In the genomic region with DNA sequence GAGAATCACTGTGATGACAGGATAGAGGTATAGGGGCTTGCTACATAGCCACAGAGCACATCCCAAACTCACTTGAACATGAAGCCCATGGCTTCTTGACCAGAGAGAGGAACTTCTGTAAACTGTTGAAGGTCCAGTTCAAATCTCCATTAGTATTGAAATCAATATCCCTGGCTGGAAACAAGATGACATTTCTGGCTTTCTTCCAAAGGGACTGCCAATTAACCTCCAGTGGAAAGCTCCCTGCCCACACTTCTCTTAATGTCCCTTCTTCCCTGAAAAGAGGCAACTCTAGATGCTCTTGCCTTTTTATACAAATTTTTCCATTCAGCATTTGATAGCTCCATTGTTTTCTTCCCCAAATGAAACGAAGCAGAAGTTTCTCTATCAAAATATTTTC, we compare ENCODE assay signal across 21 cellular contexts.
DNase-seq lines count a peak whose midpoint lies in the region; ATAC-seq and TF ChIP-seq lines count a peak whose summit lies in the region.
"Had no signal": no experiment of that assay in that cellular context is flagged by ENCODE, and none has a peak within 500 bp of the region (broad histone marks: within the 10 kb centered on the region; RNA-seq: fewer than 3 reads in every experiment).

No MANE protein-coding gene starts in this region.

- H3K4me3 ChIP-seq in heart left ventricle, result no peak overlapping the region
- H3K4me3 ChIP-seq in gastroesophageal sphincter, result no peak overlapping the region
- H3K4me3 ChIP-seq in gastrocnemius medialis, result no peak overlapping the region
- H3K4me3 ChIP-seq: GM23248, Peyer's patch, SJSA1 had no signal

- 31 to 46% (median 41%) methylated on average over 1 of the region's 1 CpG for WGBS in heart left ventricle, 4 donors
- 29% methylated on average over 1 of the region's 1 CpG; no CpG with 5 or more reads in 1 of the 2 donors for WGBS in gastroesophageal sphincter (ENCODE audit: low coverage in 1 of 2), 2 donors

- intact Hi-C loops in heart left ventricle (cut with DNase I) (loop anchor here in 1 of 10 donors (5.0 to 10.0 kb wide), 2 partner anchors 65 to 313 kb away; no protein-coding TSS in a partner anchor), cardiac septum (cut with DNase I) (no loop called here), gastrocnemius medialis (cut with DNase I; ENCODE audit: low total_unique reads) (loop anchor here (5.0 kb wide), 1 partner anchor 65 kb away; no protein-coding TSS in a partner anchor)

- H3K36me3 ChIP-seq in heart left ventricle (no peaks in the 10 kb centered on the region), gastroesophageal sphincter (no peaks in the 10 kb centered on the region), gastrocnemius medialis (no peaks in the 10 kb centered on the region)
- H3K36me3 ChIP-seq: Peyer's patch, SJSA1 had no signal

- TF ChIP-seq CTCF in heart left ventricle (IDR thresholded peaks at IDR 0.05) (no peak), gastroesophageal sphincter (IDR thresholded peaks at IDR 0.05) (no peak), gastrocnemius medialis (IDR thresholded peaks at IDR 0.05 in 4 of 5, conservative IDR thresholded peaks at IDR 0.05 in 1 of 5) (no peak)

- no peak for TF ChIP-seq EP300 in gastroesophageal sphincter (IDR thresholded peaks at IDR 0.05)

- H3K27me3 ChIP-seq in heart left ventricle, result no peaks in the 10 kb centered on the region
- no peaks in the 10 kb centered on the region for H3K27me3 ChIP-seq in gastroesophageal sphincter
- no peaks in the 10 kb centered on the region for H3K27me3 ChIP-seq in gastrocnemius medialis
- H3K27me3 ChIP-seq: Peyer's patch, SJSA1 had no signal

- DNase-seq in DMS 273 (lab: John Stamatoyannopoulos, UW; ENCODE audit: unreplicated experiment), result peak; percentile 16
- no peak for DNase-seq in DMS 273 treated with DMSO at 0.1 percent for 48 hours (lab: John Stamatoyannopoulos, UW)
- DNase-seq in heart left ventricle, result no peak
- no peak for DNase-seq in cardiac septum (ENCODE audit: low spot score)
- no peak for DNase-seq in gastrocnemius medialis
- DNase-seq in ureter (ENCODE audit: low spot score), result no peak
- DNase-seq: Caco-2; HCEC 1CT; Kasumi-1; MM.1S; NCI-H1930; NCI-H2171; NCI-H446 treated with DMSO at 0.1 percent for 48 hours; NCI-H69; NK-92 treated with Interleukin-12 subunit alpha and Interleukin-12 subunit beta, amount 100 ng/mL, for 24 hours; Peyer's patch had no signal

- TF ChIP-seq POLR2A in heart left ventricle (IDR thresholded peaks at IDR 0.05) (no peak), gastroesophageal sphincter (IDR thresholded peaks at IDR 0.05) (no peak), gastrocnemius medialis (IDR thresholded peaks at IDR 0.05) (no peak)

- no peak for ATAC-seq in heart left ventricle
- no peak for ATAC-seq in gastroesophageal sphincter
- ATAC-seq in gastrocnemius medialis, result no peak
- no peak for ATAC-seq in HG03108 (IDR thresholded peaks at IDR 0.05; ENCODE audit: unreplicated experiment)

- H3K4me1 ChIP-seq in heart left ventricle (peaks cover 0 to 60% (median 25%) of the 10 kb centered on the region in 12 donors), gastroesophageal sphincter (peaks cover 26 to 62% (median 37%) of the 10 kb centered on the region in 3 donors), gastrocnemius medialis (no peaks in the 10 kb centered on the region)

- in situ Hi-C loops in gastrocnemius medialis (cut with MboI; ENCODE audit: low sequenced_read_pairs in 4 of 4), result no loop called here

- H3K9me3 ChIP-seq in heart left ventricle (no peaks in the 10 kb centered on the region), gastroesophageal sphincter (no peaks in the 10 kb centered on the region), gastrocnemius medialis (no peaks in the 10 kb centered on the region)
- H3K9me3 ChIP-seq: Caco-2, Peyer's patch, SJSA1 had no signal

- peak overlapping the region in 7 of 12 donors; percentile 19 to 82 (median 76) for H3K27ac ChIP-seq in heart left ventricle
- H3K27ac ChIP-seq in gastroesophageal sphincter, result peak overlapping the region; percentile 9 to 70 (median 60)
- H3K27ac ChIP-seq in gastrocnemius medialis, result peak overlapping the region in 3 of 4 donors; percentile 24 to 62 (median 29)
- H3K27ac ChIP-seq: 22Rv1, GM23248, SJSA1 had no signal
